Comparison of ENCODE assay signal across 8 cellular contexts in genomic region chr1:234998174-234998741, GRCh38.
DNase-seq lines count a peak whose midpoint lies in the region; ATAC-seq and TF ChIP-seq lines count a peak whose summit lies in the region.

No MANE protein-coding gene starts in this region.

- TF ChIP-seq CTCF in dorsolateral prefrontal cortex (IDR thresholded peaks at IDR 0.05 in 54 of 56, conservative IDR thresholded peaks at IDR 0.05 in 2 of 56; ENCODE audit: low read depth in 1 of 56, partially characterized antibody in 56 of 56), result no peak
- no peak for TF ChIP-seq CTCF in tibial nerve (IDR thresholded peaks at IDR 0.05)

- H3K4me1 ChIP-seq in tibial nerve, result peaks cover 5 to 35% (median 23%) of the 10 kb centered on the region in 4 donors

- WGBS in tibial nerve, 2 donors, result 86 to 92% methylated on average over 13 of the region's 13 CpGs

- TF ChIP-seq POLR2A in tibial nerve (IDR thresholded peaks at IDR 0.05), result no peak

- H3K27me3 ChIP-seq in dorsolateral prefrontal cortex, result no peaks in the 10 kb centered on the region
- no peaks in the 10 kb centered on the region for H3K27me3 ChIP-seq in tibial nerve

- H3K36me3 ChIP-seq in tibial nerve, result no peaks in the 10 kb centered on the region

- H3K4me3 ChIP-seq in dorsolateral prefrontal cortex, result peak overlapping the region in 2 of 59 donors; percentile 4
- no peak overlapping the region for H3K4me3 ChIP-seq in tibial nerve

- H3K9me3 ChIP-seq in tibial nerve, result no peaks in the 10 kb centered on the region

- intact Hi-C loops in dorsolateral prefrontal cortex (cut with DNase I), result loop anchor here (5.0 to 10.0 kb wide), 2 partner anchors 74 to 493 kb away; no protein-coding TSS in a partner anchor

- DNase-seq in NCI-H446 treated with DMSO at 0.1 percent for 48 hours (lab: John Stamatoyannopoulos, UW) (peak; percentile 45), dorsolateral prefrontal cortex (no peak), lung microvascular endothelial cell (ENCODE audit: low read depth in 2 of 2) (peak; percentile 86 to 92), tibial nerve (ENCODE audit: low spot score in 2 of 2) (no peak), foreskin melanocyte (no peak), T1000 (lab: John Stamatoyannopoulos, UW) (no peak)
- no peak for DNase-seq in activated CD4-positive, CD25-positive, alpha-beta regulatory T cell treated with anti-CD3 and anti-CD28 coated beads, Interleukin-2, amount 50 U/mL, for 72 hours

- peak in 1 of 2 donors; percentile 23 for TF ChIP-seq EP300 in tibial nerve (IDR thresholded peaks at IDR 0.05)

- no peak for ATAC-seq in GM18909 (IDR thresholded peaks at IDR 0.05; ENCODE audit: poor library complexity, unreplicated experiment)

- H3K27ac ChIP-seq in dorsolateral prefrontal cortex, result peak overlapping the region; percentile 60 to 97 (median 90)
- H3K27ac ChIP-seq in tibial nerve, result peak overlapping the region; percentile 70 to 91 (median 81)

Comparison
In these comparisons a context has a peak if more than half of its experiments do, and no peak if none do; other contexts are left out.
1. DNase-seq: peak in NCI-H446 treated with DMSO at 0.1 percent for 48 hours (single experiment) and lung microvascular endothelial cell (2 of 2); none in dorsolateral prefrontal cortex (0 of 10), tibial nerve (0 of 2), activated CD4-positive, CD25-positive, alpha-beta regulatory T cell treated with anti-CD3 and anti-CD28 coated beads, Interleukin-2, amount 50 U/mL, for 72 hours (single experiment), foreskin melanocyte (single experiment) and T1000 (single experiment).